In the genomic region with DNA sequence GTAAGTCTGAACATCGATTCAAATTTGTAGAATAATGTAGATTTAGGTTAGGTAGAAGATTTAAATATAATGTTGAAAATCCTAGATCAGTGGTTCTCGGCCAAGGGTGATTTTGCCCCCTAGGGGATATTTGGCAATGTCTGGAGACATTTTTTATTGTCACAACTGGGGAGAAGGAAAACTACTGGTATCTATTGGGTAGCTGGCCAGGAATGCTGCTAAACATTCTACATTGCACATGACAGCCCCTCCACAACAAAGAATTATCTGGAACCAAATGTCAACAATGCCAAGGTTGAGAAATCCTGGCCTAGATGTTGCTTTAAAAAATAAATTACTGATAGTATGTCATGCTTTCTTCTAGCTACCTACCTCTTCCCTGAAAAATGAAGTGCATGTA, we compare ENCODE assay signal across 1 cellular context.
TF ChIP-seq lines count a peak whose summit lies in the region.

No MANE protein-coding gene starts in this region.

TF ChIP-seq in HepG2, 621 proteins besides CTCF, POLR2A, EP300 and RAD21 (continued from another document and continues in another):
- TF ChIP-seq, protein P1, sequence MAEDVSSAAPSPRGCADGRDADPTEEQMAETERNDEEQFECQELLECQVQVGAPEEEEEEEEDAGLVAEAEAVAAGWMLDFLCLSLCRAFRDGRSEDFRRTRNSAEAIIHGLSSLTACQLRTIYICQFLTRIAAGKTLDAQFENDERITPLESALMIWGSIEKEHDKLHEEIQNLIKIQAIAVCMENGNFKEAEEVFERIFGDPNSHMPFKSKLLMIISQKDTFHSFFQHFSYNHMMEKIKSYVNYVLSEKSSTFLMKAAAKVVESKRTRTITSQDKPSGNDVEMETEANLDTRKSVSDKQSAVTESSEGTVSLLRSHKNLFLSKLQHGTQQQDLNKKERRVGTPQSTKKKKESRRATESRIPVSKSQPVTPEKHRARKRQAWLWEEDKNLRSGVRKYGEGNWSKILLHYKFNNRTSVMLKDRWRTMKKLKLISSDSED (CRISPR knock-in tag; IDR thresholded peaks at IDR 0.05), result no peak
- no peak for TF ChIP-seq ZNF556 (CRISPR knock-in tag; IDR thresholded peaks at IDR 0.05; ENCODE audit: borderline replicate concordance)
- TF ChIP-seq HMG20B (CRISPR knock-in tag; conservative IDR thresholded peaks at IDR 0.05), result 0 out of 2 replicates have a peak, but pooled peaks have one; percentile 23
- no peak for TF ChIP-seq FOXP1 (IDR thresholded peaks at IDR 0.05)
- peak; percentile 88 for TF ChIP-seq FOXP1 (CRISPR knock-in tag; IDR thresholded peaks at IDR 0.05)
- TF ChIP-seq, protein P2, sequence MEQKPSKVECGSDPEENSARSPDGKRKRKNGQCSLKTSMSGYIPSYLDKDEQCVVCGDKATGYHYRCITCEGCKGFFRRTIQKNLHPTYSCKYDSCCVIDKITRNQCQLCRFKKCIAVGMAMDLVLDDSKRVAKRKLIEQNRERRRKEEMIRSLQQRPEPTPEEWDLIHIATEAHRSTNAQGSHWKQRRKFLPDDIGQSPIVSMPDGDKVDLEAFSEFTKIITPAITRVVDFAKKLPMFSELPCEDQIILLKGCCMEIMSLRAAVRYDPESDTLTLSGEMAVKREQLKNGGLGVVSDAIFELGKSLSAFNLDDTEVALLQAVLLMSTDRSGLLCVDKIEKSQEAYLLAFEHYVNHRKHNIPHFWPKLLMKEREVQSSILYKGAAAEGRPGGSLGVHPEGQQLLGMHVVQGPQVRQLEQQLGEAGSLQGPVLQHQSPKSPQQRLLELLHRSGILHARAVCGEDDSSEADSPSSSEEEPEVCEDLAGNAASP (CRISPR knock-in tag; IDR thresholded peaks at IDR 0.05; ENCODE audit: borderline replicate concordance), result peak; percentile 72; the same call in 1 of the 2 replicates
- no peak for TF ChIP-seq KAT7 (CRISPR knock-in tag; IDR thresholded peaks at IDR 0.05; ENCODE audit: borderline replicate concordance)
- TF ChIP-seq, protein P3, sequence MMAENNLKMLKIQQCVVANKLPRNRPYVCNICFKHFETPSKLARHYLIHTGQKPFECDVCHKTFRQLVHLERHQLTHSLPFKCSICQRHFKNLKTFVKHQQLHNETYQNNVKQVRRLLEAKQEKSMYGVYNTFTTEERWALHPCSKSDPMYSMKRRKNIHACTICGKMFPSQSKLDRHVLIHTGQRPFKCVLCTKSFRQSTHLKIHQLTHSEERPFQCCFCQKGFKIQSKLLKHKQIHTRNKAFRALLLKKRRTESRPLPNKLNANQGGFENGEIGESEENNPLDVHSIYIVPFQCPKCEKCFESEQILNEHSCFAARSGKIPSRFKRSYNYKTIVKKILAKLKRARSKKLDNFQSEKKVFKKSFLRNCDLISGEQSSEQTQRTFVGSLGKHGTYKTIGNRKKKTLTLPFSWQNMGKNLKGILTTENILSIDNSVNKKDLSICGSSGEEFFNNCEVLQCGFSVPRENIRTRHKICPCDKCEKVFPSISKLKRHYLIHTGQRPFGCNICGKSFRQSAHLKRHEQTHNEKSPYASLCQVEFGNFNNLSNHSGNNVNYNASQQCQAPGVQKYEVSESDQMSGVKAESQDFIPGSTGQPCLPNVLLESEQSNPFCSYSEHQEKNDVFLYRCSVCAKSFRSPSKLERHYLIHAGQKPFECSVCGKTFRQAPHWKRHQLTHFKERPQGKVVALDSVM (CRISPR knock-in tag; IDR thresholded peaks at IDR 0.05), result no peak
- TF ChIP-seq ZFAT (CRISPR knock-in tag; conservative IDR thresholded peaks at IDR 0.05), result no peak
- TF ChIP-seq ZZZ3 (CRISPR knock-in tag; IDR thresholded peaks at IDR 0.05; ENCODE audit: borderline replicate concordance), result no peak
- TF ChIP-seq KDM1A (CRISPR knock-in tag; IDR thresholded peaks at IDR 0.05), result no peak
- TF ChIP-seq RBFOX2 (IDR thresholded peaks at IDR 0.05; ENCODE audit: low read depth, low read length), result no peak
- TF ChIP-seq, protein P4, sequence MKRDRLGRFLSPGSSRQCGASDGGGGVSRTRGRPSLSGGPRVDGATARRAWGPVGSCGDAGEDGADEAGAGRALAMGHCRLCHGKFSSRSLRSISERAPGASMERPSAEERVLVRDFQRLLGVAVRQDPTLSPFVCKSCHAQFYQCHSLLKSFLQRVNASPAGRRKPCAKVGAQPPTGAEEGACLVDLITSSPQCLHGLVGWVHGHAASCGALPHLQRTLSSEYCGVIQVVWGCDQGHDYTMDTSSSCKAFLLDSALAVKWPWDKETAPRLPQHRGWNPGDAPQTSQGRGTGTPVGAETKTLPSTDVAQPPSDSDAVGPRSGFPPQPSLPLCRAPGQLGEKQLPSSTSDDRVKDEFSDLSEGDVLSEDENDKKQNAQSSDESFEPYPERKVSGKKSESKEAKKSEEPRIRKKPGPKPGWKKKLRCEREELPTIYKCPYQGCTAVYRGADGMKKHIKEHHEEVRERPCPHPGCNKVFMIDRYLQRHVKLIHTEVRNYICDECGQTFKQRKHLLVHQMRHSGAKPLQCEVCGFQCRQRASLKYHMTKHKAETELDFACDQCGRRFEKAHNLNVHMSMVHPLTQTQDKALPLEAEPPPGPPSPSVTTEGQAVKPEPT (CRISPR knock-in tag; IDR thresholded peaks at IDR 0.05; ENCODE audit: low read depth), result no peak
- no peak for TF ChIP-seq ARNT2 (CRISPR knock-in tag; IDR thresholded peaks at IDR 0.05; ENCODE audit: low read depth)
- TF ChIP-seq, protein P5, sequence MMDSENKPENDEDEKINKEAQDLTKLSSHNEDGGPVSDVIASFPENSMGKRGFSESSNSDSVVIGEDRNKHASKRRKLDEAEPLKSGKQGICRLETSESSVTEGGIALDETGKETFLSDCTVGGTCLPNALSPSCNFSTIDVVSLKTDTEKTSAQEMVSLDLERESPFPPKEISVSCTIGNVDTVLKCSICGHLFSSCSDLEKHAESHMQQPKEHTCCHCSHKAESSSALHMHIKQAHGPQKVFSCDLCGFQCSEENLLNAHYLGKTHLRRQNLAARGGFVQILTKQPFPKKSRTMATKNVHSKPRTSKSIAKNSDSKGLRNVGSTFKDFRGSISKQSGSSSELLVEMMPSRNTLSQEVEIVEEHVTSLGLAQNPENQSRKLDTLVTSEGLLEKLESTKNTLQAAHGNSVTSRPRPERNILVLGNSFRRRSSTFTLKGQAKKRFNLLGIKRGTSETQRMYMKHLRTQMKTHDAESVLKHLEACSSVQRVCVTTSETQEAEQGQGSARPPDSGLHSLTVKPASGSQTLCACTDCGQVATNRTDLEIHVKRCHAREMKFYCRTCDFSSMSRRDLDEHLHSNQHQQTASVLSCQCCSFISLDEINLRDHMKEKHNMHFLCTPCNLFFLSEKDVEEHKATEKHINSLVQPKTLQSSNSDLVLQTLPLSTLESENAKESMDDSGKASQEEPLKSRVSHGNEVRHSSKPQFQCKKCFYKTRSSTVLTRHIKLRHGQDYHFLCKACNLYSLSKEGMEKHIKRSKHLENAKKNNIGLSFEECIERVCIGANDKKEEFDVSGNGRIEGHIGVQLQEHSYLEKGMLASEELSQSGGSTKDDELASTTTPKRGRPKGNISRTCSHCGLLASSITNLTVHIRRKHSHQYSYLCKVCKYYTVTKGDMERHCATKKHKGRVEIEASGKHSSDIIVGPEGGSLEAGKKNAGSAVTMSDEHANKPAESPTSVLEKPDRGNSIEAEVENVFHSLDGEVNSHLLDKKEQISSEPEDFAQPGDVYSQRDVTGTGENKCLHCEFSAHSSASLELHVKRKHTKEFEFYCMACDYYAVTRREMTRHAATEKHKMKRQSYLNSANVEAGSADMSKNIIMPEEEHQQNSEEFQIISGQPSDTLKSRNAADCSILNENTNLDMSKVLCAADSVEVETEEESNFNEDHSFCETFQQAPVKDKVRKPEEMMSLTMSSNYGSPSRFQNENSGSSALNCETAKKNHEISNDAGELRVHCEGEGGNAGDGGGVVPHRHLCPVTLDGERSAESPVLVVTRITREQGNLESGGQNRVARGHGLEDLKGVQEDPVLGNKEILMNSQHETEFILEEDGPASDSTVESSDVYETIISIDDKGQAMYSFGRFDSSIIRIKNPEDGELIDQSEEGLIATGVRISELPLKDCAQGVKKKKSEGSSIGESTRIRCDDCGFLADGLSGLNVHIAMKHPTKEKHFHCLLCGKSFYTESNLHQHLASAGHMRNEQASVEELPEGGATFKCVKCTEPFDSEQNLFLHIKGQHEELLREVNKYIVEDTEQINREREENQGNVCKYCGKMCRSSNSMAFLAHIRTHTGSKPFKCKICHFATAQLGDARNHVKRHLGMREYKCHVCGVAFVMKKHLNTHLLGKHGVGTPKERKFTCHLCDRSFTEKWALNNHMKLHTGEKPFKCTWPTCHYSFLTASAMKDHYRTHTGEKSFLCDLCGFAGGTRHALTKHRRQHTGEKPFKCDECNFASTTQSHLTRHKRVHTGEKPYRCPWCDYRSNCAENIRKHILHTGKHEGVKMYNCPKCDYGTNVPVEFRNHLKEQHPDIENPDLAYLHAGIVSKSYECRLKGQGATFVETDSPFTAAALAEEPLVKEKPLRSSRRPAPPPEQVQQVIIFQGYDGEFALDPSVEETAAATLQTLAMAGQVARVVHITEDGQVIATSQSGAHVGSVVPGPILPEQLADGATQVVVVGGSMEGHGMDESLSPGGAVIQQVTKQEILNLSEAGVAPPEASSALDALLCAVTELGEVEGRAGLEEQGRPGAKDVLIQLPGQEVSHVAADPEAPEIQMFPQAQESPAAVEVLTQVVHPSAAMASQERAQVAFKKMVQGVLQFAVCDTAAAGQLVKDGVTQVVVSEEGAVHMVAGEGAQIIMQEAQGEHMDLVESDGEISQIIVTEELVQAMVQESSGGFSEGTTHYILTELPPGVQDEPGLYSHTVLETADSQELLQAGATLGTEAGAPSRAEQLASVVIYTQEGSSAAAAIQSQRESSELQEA (CRISPR knock-in tag; IDR thresholded peaks at IDR 0.05; ENCODE audit: not compliant biosample characterization), result no peak
- no peak for TF ChIP-seq MIXL1 (CRISPR knock-in tag; IDR thresholded peaks at IDR 0.05)
- no peak for TF ChIP-seq RFX5 (IDR thresholded peaks at IDR 0.05; ENCODE audit: low read depth, low read length)
- no peak for TF ChIP-seq ZSCAN21 (CRISPR knock-in tag; IDR thresholded peaks at IDR 0.05; ENCODE audit: borderline replicate concordance)
- TF ChIP-seq, protein P6, sequence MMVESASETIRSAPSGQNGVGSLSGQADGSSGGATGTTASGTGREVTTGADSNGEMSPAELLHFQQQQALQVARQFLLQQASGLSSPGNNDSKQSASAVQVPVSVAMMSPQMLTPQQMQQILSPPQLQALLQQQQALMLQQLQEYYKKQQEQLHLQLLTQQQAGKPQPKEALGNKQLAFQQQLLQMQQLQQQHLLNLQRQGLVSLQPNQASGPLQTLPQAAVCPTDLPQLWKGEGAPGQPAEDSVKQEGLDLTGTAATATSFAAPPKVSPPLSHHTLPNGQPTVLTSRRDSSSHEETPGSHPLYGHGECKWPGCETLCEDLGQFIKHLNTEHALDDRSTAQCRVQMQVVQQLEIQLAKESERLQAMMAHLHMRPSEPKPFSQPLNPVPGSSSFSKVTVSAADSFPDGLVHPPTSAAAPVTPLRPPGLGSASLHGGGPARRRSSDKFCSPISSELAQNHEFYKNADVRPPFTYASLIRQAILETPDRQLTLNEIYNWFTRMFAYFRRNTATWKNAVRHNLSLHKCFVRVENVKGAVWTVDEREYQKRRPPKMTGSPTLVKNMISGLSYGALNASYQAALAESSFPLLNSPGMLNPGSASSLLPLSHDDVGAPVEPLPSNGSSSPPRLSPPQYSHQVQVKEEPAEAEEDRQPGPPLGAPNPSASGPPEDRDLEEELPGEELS (CRISPR knock-in tag; IDR thresholded peaks at IDR 0.05), result peak; percentile 62; the same call in 1 of the 2 replicates
- no peak for TF ChIP-seq ZIK1 (CRISPR knock-in tag; IDR thresholded peaks at IDR 0.05; ENCODE audit: borderline replicate concordance, low read depth)
- TF ChIP-seq ZNF7 (CRISPR knock-in tag; IDR thresholded peaks at IDR 0.05), result no peak
- TF ChIP-seq, protein P7, sequence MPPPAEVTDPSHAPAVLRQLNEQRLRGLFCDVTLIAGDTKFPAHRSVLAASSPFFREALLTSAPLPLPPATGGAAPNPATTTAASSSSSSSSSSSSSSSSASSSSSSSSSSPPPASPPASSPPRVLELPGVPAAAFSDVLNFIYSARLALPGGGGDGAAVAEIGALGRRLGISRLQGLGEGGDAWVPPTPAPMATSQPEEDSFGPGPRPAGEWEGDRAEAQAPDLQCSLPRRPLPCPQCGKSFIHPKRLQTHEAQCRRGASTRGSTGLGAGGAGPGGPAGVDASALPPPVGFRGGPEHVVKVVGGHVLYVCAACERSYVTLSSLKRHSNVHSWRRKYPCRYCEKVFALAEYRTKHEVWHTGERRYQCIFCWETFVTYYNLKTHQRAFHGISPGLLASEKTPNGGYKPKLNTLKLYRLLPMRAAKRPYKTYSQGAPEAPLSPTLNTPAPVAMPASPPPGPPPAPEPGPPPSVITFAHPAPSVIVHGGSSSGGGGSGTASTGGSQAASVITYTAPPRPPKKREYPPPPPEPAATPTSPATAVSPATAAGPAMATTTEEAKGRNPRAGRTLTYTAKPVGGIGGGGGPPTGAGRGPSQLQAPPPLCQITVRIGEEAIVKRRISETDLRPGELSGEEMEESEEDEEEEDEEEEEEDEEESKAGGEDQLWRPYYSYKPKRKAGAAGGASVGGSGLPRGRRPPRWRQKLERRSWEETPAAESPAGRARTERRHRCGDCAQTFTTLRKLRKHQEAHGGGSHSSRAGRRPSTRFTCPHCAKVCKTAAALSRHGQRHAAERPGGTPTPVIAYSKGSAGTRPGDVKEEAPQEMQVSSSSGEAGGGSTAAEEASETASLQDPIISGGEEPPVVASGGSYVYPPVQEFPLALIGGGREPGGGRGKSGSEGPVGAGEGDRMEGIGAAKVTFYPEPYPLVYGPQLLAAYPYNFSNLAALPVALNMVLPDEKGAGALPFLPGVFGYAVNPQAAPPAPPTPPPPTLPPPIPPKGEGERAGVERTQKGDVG (CRISPR knock-in tag; IDR thresholded peaks at IDR 0.05; ENCODE audit: borderline replicate concordance), result no peak
- peak; percentile 92 for TF ChIP-seq FOXA3 (CRISPR knock-in tag; IDR thresholded peaks at IDR 0.05)
- TF ChIP-seq, protein P8, sequence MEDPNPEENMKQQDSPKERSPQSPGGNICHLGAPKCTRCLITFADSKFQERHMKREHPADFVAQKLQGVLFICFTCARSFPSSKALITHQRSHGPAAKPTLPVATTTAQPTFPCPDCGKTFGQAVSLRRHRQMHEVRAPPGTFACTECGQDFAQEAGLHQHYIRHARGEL (CRISPR knock-in tag; IDR thresholded peaks at IDR 0.05), result no peak
- no peak for TF ChIP-seq PAX8 (CRISPR knock-in tag; IDR thresholded peaks at IDR 0.05; ENCODE audit: borderline replicate concordance)
- TF ChIP-seq SUZ12 (IDR thresholded peaks at IDR 0.05; ENCODE audit: low read depth, low read length), result no peak
- no peak for TF ChIP-seq JDP2 (CRISPR knock-in tag; IDR thresholded peaks at IDR 0.05; ENCODE audit: borderline replicate concordance)
- no peak for TF ChIP-seq TBP (CRISPR knock-in tag; IDR thresholded peaks at IDR 0.05)
- no peak for TF ChIP-seq RNF2 (conservative IDR thresholded peaks at IDR 0.05; ENCODE audit: low read depth)
- no peak for TF ChIP-seq POLR2AphosphoS2 (IDR thresholded peaks at IDR 0.05; ENCODE audit: low read depth, low read length)
- TF ChIP-seq, protein P9, sequence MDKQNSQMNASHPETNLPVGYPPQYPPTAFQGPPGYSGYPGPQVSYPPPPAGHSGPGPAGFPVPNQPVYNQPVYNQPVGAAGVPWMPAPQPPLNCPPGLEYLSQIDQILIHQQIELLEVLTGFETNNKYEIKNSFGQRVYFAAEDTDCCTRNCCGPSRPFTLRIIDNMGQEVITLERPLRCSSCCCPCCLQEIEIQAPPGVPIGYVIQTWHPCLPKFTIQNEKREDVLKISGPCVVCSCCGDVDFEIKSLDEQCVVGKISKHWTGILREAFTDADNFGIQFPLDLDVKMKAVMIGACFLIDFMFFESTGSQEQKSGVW (CRISPR knock-in tag; IDR thresholded peaks at IDR 0.05; ENCODE audit: borderline replicate concordance), result no peak
- TF ChIP-seq PAWR (CRISPR knock-in tag; IDR thresholded peaks at IDR 0.05; ENCODE audit: borderline replicate concordance), result no peak
